In the genomic region with DNA sequence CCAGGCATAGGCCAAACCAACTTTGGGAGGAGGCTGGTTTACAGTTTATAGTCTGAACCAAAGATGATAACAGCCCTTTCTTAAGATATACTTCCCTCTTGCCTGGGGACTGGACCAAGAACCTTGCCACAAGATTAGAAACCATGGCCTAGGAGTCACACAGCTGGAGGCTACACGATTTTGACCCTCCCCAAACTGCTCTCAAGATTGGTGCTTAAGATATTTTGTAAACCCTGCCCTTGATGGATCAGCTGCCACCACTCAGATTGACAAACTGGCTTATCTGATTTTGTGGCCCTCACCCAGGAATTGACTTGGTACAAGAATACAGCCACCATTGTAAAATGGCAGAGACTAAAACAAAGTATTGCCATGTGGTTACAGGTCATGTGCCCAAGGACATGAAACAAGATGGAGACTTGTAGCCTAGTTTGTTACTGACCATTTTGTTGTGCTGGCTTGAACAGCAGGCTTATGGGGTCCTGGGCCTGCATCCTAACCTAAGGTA, we compare ENCODE assay signal across 41 cellular contexts.
"Had no signal": no experiment of that assay in that cellular context is flagged by ENCODE, and none has a peak within 500 bp of the region (broad histone marks: within the 10 kb centered on the region; RNA-seq: fewer than 3 reads in every experiment).

No MANE protein-coding gene starts in this region.

- H3K4me1 ChIP-seq: adrenal gland, body of pancreas, breast epithelium, colonic mucosa had no signal

- H3K4me3 Mint-ChIP-seq: activated CD4-positive, alpha-beta memory T cell treated with anti-CD3 and anti-CD28 coated beads, Interleukin-2, amount 10 ng/mL, durations not matched to agents 7 days and 5 days; activated CD4-positive, alpha-beta T cell treated with anti-CD3 and anti-CD28 coated beads for 36 hours; activated CD4-positive, alpha-beta T cell treated with anti-CD3 and anti-CD28 coated beads, Interleukin-2, amount 10 ng/mL, durations not matched to agents 7 days and 5 days; activated CD8-positive, alpha-beta memory T cell treated with anti-CD3 and anti-CD28 coated beads, Interleukin-2, amount 10 ng/mL, durations not matched to agents 7 days and 5 days; activated CD8-positive, alpha-beta T cell treated with anti-CD3 and anti-CD28 coated beads, Interleukin-2, amount 10 ng/mL, durations not matched to agents 7 days and 5 days; activated naive CD4-positive, alpha-beta T cell treated with anti-CD3 and anti-CD28 coated beads for 36 hours; activated naive CD8-positive, alpha-beta T cell treated with anti-CD3 and anti-CD28 coated beads for 36 hours; activated T-cell treated with anti-CD3 and anti-CD28 coated beads, Interleukin-2, amount 50 U/mL, for 24 hours; activated T-helper 17 cell treated with anti-CD3 and anti-CD28 coated beads, Interleukin-2, amount 50 U/mL, for 72 hours; central memory CD8-positive, alpha-beta T cell; T-helper 1 cell treated with Interleukin-12 subunit alpha and Interleukin-12 subunit beta and Interleukin-4 antibody, amounts not matched to agents 30 μg/mL and 1 μg/mL, for 36 hours; T-helper 2 cell treated with Interferon-gamma antibody and Interleukin-4, amounts not matched to agents 5 μg/mL and 100 μg/mL, for 36 hours; WTC11 had no signal

- H3K36me3 ChIP-seq: adrenal gland, brain microvascular endothelial cell, breast epithelium, cardiac muscle cell, colonic mucosa, WERI-Rb-1 had no signal

- H3K4me3 ChIP-seq: adrenal gland, body of pancreas, breast epithelium, cardiac muscle cell, colonic mucosa had no signal

- H3K27me3 Mint-ChIP-seq: activated naive CD8-positive, alpha-beta T cell treated with anti-CD3 and anti-CD28 coated beads for 36 hours; activated T-cell treated with anti-CD3 and anti-CD28 coated beads, Interleukin-2, amount 50 U/mL, for 24 hours had no signal

- H3K27ac ChIP-seq: adrenal gland, body of pancreas, brain microvascular endothelial cell, breast epithelium, cardiac muscle cell, colonic mucosa, WERI-Rb-1 had no signal

- FAIRE-seq: astrocyte, TTC549 had no signal

- ATAC-seq: activated CD4-positive, alpha-beta T cell treated with anti-CD3 and anti-CD28 coated beads for 36 hours; activated CD4-positive, CD25-positive, alpha-beta regulatory T cell treated with anti-CD3 and anti-CD28 coated beads, Interleukin-2, amount 50 U/mL, for 24 hours; activated CD8-positive, alpha-beta memory T cell treated with anti-CD3 and anti-CD28 coated beads, Interleukin-2, amount 10 ng/mL, durations not matched to agents 7 days and 5 days; activated CD8-positive, alpha-beta T cell treated with anti-CD3 and anti-CD28 coated beads, Interleukin-2, amount 10 ng/mL, durations not matched to agents 7 days and 5 days; activated naive CD4-positive, alpha-beta T cell treated with anti-CD3 and anti-CD28 coated beads, Interleukin-2, amount 50 U/mL, for 72 hours; activated T-helper 17 cell treated with anti-CD3 and anti-CD28 coated beads, Interleukin-2, amount 50 U/mL, for 72 hours; body of pancreas; WTC11 had no signal

- H3K27ac Mint-ChIP-seq: activated CD4-positive, alpha-beta memory T cell treated with anti-CD3 and anti-CD28 coated beads, Interleukin-2, amount 10 ng/mL, durations not matched to agents 7 days and 5 days; activated CD4-positive, alpha-beta T cell treated with anti-CD3 and anti-CD28 coated beads for 36 hours; activated CD4-positive, alpha-beta T cell treated with anti-CD3 and anti-CD28 coated beads, Interleukin-2, amount 10 ng/mL, durations not matched to agents 7 days and 5 days; activated CD8-positive, alpha-beta memory T cell treated with anti-CD3 and anti-CD28 coated beads, Interleukin-2, amount 10 ng/mL, durations not matched to agents 7 days and 5 days; activated CD8-positive, alpha-beta T cell treated with anti-CD3 and anti-CD28 coated beads, Interleukin-2, amount 10 ng/mL, durations not matched to agents 7 days and 5 days; activated naive CD4-positive, alpha-beta T cell treated with anti-CD3 and anti-CD28 coated beads for 36 hours; activated naive CD4-positive, alpha-beta T cell treated with anti-CD3 and anti-CD28 coated beads, Interleukin-2, amount 50 U/mL, for 72 hours; activated naive CD8-positive, alpha-beta T cell treated with anti-CD3 and anti-CD28 coated beads for 36 hours; activated T-cell treated with anti-CD3 and anti-CD28 coated beads, Interleukin-2, amount 50 U/mL, for 24 hours; activated T-helper 17 cell treated with anti-CD3 and anti-CD28 coated beads, Interleukin-2, amount 50 U/mL, for 72 hours; T-helper 1 cell treated with Interleukin-12 subunit alpha and Interleukin-12 subunit beta and Interleukin-4 antibody, amounts not matched to agents 30 μg/mL and 1 μg/mL, for 36 hours; T-helper 2 cell treated with Interferon-gamma antibody and Interleukin-4, amounts not matched to agents 5 μg/mL and 100 μg/mL, for 36 hours; WTC11 had no signal

- H3K4me1 Mint-ChIP-seq: activated CD4-positive, alpha-beta memory T cell treated with anti-CD3 and anti-CD28 coated beads, Interleukin-2, amount 10 ng/mL, durations not matched to agents 7 days and 5 days; activated CD4-positive, alpha-beta T cell treated with anti-CD3 and anti-CD28 coated beads for 36 hours; activated CD4-positive, alpha-beta T cell treated with anti-CD3 and anti-CD28 coated beads, Interleukin-2, amount 10 ng/mL, durations not matched to agents 7 days and 5 days; activated CD8-positive, alpha-beta memory T cell treated with anti-CD3 and anti-CD28 coated beads, Interleukin-2, amount 10 ng/mL, durations not matched to agents 7 days and 5 days; activated naive CD8-positive, alpha-beta T cell treated with anti-CD3 and anti-CD28 coated beads for 36 hours; activated T-helper 17 cell treated with anti-CD3 and anti-CD28 coated beads, Interleukin-2, amount 50 U/mL, for 72 hours; central memory CD8-positive, alpha-beta T cell; WTC11 had no signal

- H3K27me3 ChIP-seq: adrenal gland, body of pancreas, brain microvascular endothelial cell, breast epithelium, cardiac muscle cell, colonic mucosa had no signal

- DNase-seq: activated CD4-positive, alpha-beta memory T cell treated with anti-CD3 and anti-CD28 coated beads, Interleukin-2, amount 10 ng/mL, durations not matched to agents 7 days and 5 days; activated CD4-positive, alpha-beta T cell treated with anti-CD3 and anti-CD28 coated beads for 1 hour; activated CD4-positive, alpha-beta T cell treated with anti-CD3 and anti-CD28 coated beads for 36 hours; activated CD4-positive, alpha-beta T cell treated with anti-CD3 and anti-CD28 coated beads for 48 hours; activated CD4-positive, alpha-beta T cell treated with anti-CD3 and anti-CD28 coated beads, Interleukin-2, amount 10 ng/mL, durations not matched to agents 7 days and 5 days; activated CD4-positive, alpha-beta T cell treated with anti-CD3 and anti-CD28 coated beads, Interleukin-2, amount 50 U/mL, for 48 hours; activated CD4-positive, CD25-positive, alpha-beta regulatory T cell; activated CD8-positive, alpha-beta memory T cell treated with anti-CD3 and anti-CD28 coated beads for 24 hours; activated CD8-positive, alpha-beta memory T cell treated with anti-CD3 and anti-CD28 coated beads, Interleukin-2, amount 10 ng/mL, durations not matched to agents 7 days and 5 days; activated CD8-positive, alpha-beta memory T cell treated with anti-CD3 and anti-CD28 coated beads, Interleukin-2, amount 50 U/mL, for 48 hours; activated CD8-positive, alpha-beta T cell treated with anti-CD3 and anti-CD28 coated beads, Interleukin-2, amount 10 ng/mL, durations not matched to agents 7 days and 5 days; activated effector memory CD4-positive, alpha-beta T cell treated with anti-CD3 and anti-CD28 coated beads, Interleukin-2, amount 50 U/mL, for 16 hours; activated gamma-delta T cell treated with Interleukin-2 at 50 U/mL for 16 hours; activated naive CD4-positive, alpha-beta T cell; activated naive CD4-positive, alpha-beta T cell treated with anti-CD3 and anti-CD28 coated beads for 36 hours; activated naive CD4-positive, alpha-beta T cell treated with anti-CD3 and anti-CD28 coated beads, Interleukin-2, amount 50 U/mL, for 16 hours; activated naive CD8-positive, alpha-beta T cell treated with anti-CD3 and anti-CD28 coated beads for 36 hours; activated T-cell treated with anti-CD3 and anti-CD28 coated beads, Interleukin-2, amount 50 U/mL, for 24 hours; activated T-cell treated with anti-CD3 and anti-CD28 coated beads, Interleukin-2, amount 50 U/mL, for 48 hours; adrenal gland; amniotic stem cell; aorta; body of pancreas; brain microvascular endothelial cell; caudate nucleus; cerebellar nuclear complex; colonic mucosa; T-helper 2 cell; T-helper 9 cell; WERI-Rb-1 had no signal
